Comparison of ENCODE assay signal across 8 cellular contexts in genomic region chr3:161034913-161035563, GRCh38.
DNase-seq lines count a peak whose midpoint lies in the region; ATAC-seq lines count a peak whose summit lies in the region.
"Not testable (repeated sequence)": the region's sequence is repeated elsewhere in the genome, so short reads cannot be mapped to it uniquely, and the experiment has no call there.

No MANE protein-coding gene starts in this region.

- peak overlapping the region; percentile 4 for H3K27ac Mint-ChIP-seq in activated T-helper 2 cell treated with anti-CD3 and anti-CD28 coated beads, Interferon-gamma antibody, Interleukin-2, Interleukin-4, amounts not matched to agents 10 μg/mL and 5 μg/mL and 100 μg/mL, durations not matched to agents 14 hours and 24 hours and 36 hours

- H3K4me3 ChIP-seq in SJSA1 = not testable (repeated sequence)

- H3K36me3 Mint-ChIP-seq in activated T-helper 2 cell treated with anti-CD3 and anti-CD28 coated beads, Interferon-gamma antibody, Interleukin-2, Interleukin-4, amounts not matched to agents 10 μg/mL and 5 μg/mL and 100 μg/mL, durations not matched to agents 14 hours and 24 hours and 36 hours (ENCODE audit: low read depth) = not testable (repeated sequence)

- peak; percentile 42 for DNase-seq in GDM1 (lab: John Stamatoyannopoulos, UW)
- not testable (repeated sequence) for DNase-seq in SJSA1 (ENCODE audit: low read depth in 1 of 2, low spot score in 2 of 2); activated T-helper 2 cell treated with anti-CD3 and anti-CD28 coated beads, Interferon-gamma antibody, Interleukin-2, Interleukin-4, amounts not matched to agents 10 μg/mL and 5 μg/mL and 100 μg/mL, durations not matched to agents 14 hours and 24 hours and 36 hours (ENCODE audit: low spot score); left ventricle myocardium superior
- peak in 2 of 3 donors; percentile 3 for DNase-seq in stimulated activated CD4-positive, alpha-beta T cell treated with anti-CD3 and anti-CD28 coated beads, Interleukin-12 subunit alpha, Interleukin-12 subunit beta, amount 100 ng/mL, for 48 hours (ENCODE audit: low read depth in 2 of 3, low spot score in 1 of 3)

- not testable (repeated sequence) for H3K36me3 ChIP-seq in SJSA1

- not testable (repeated sequence) for H3K4me3 Mint-ChIP-seq in activated T-helper 2 cell treated with anti-CD3 and anti-CD28 coated beads, Interferon-gamma antibody, Interleukin-2, Interleukin-4, amounts not matched to agents 10 μg/mL and 5 μg/mL and 100 μg/mL, durations not matched to agents 14 hours and 24 hours and 36 hours (ENCODE audit: low read depth)

- H3K27me3 Mint-ChIP-seq in activated T-helper 2 cell treated with anti-CD3 and anti-CD28 coated beads, Interferon-gamma antibody, Interleukin-2, Interleukin-4, amounts not matched to agents 10 μg/mL and 5 μg/mL and 100 μg/mL, durations not matched to agents 14 hours and 24 hours and 36 hours (ENCODE audit: low read depth) = not testable (repeated sequence)

- H3K9me3 ChIP-seq in SJSA1 (replicated peaks) = not testable (repeated sequence)

- peaks cover 19% of the 10 kb centered on the region for H3K4me1 ChIP-seq in SJSA1 (replicated peaks)

- H3K9me3 Mint-ChIP-seq in activated T-helper 2 cell treated with anti-CD3 and anti-CD28 coated beads, Interferon-gamma antibody, Interleukin-2, Interleukin-4, amounts not matched to agents 10 μg/mL and 5 μg/mL and 100 μg/mL, durations not matched to agents 14 hours and 24 hours and 36 hours = peaks cover 24% of the 10 kb centered on the region

- intact Hi-C loops in activated T-helper 2 cell treated with anti-CD3 and anti-CD28 coated beads, Interferon-gamma antibody, Interleukin-2, Interleukin-4, amounts not matched to agents 10 μg/mL and 5 μg/mL and 100 μg/mL, durations not matched to agents 14 hours and 24 hours and 36 hours (cut with micrococcal nuclease) = loop anchor here (5.0 kb wide), 1 partner anchor 37 kb away; no protein-coding TSS in a partner anchor
- intact Hi-C loops in left ventricle myocardium superior (cut with micrococcal nuclease) = not testable (repeated sequence)

- peak; percentile 71 for ATAC-seq in GM19328 (IDR thresholded peaks at IDR 0.05; ENCODE audit: unreplicated experiment)
- ATAC-seq in HG02759 (IDR thresholded peaks at IDR 0.05; ENCODE audit: unreplicated experiment) = peak; percentile 89
- ATAC-seq in HG03469 (IDR thresholded peaks at IDR 0.05; ENCODE audit: unreplicated experiment) = peak; percentile 90
- ATAC-seq in left ventricle myocardium superior = peak; percentile 29

- H3K27me3 ChIP-seq in SJSA1 (replicated peaks) = not testable (repeated sequence)

- peak overlapping the region; percentile 67 for H3K27ac ChIP-seq in SJSA1

- H3K4me1 Mint-ChIP-seq in activated T-helper 2 cell treated with anti-CD3 and anti-CD28 coated beads, Interferon-gamma antibody, Interleukin-2, Interleukin-4, amounts not matched to agents 10 μg/mL and 5 μg/mL and 100 μg/mL, durations not matched to agents 14 hours and 24 hours and 36 hours (ENCODE audit: low read depth) = peaks cover 15% of the 10 kb centered on the region

Comparison
In these comparisons a context has a peak if more than half of its experiments do, and no peak if none do; other contexts are left out.
1. ATAC-seq: peak in every context shown above with its lines; median percentile 90 in HG03469; 89 in HG02759; 71 in GM19328; 29 in left ventricle myocardium superior.